ENCODE assay signal across 8 cellular contexts in the genomic region with DNA sequence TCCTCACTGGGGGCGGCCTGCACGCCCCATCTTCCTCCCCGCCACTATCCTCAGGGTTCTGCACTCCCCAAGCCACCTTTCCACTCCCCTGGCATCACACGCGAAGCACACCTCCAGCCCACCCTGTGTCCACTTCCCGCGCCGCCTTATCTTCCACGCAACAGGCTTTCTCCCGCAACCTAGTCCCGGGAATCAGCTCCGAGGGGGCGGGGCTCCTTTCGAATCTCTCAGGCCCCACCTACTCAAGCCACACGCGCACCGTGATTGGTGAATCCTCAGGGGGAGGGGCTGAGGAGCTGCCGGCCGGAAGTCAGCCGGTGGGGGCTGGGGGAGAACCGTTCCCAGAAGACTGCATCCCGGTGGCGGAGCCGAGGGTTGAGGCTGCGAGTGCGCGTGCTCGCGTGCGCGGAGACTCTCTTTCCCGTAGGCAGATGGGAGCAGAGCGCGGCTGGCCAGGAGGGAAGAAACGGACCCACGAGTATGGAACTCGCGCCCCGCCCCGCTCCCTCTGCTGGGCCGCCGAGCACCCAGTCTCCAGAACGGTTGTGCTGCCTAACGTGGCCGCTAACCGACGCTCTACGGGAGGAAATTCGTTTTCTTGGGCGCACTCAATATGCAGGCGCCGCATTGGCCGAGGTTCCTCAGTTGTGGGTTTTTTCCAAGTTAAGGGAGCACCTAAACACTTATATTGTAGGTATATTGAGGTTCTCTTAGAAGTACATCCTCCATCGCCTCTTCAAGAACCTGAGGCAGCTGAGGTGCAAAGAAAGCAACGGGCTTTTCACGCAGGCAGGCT. TPM values are rescaled to one million over a fixed set of nuclear protein-coding genes. Genes with fewer than 3 reads are reported as not detected.
DNase-seq lines count a peak whose midpoint lies in the region; ATAC-seq and TF ChIP-seq lines count a peak whose summit lies in the region.

TSS of gene PSRC1 (minus strand) at position 194 of the 796 bp plus-strand sequence.

- H3K36me3 ChIP-seq in CD4-positive, CD25-positive, alpha-beta regulatory T cell (ENCODE audit: control insufficient read depth, insufficient read depth, low read length), result no peaks in the 10 kb centered on the region
- H3K36me3 ChIP-seq in right lobe of liver, result no peaks in the 10 kb centered on the region

- H3K4me3 Mint-ChIP-seq in CD4-positive, CD25-positive, alpha-beta regulatory T cell, result peak within 1 kb of the TSS; percentile 91 to 98 (median 95)

- peaks cover 6% of the 10 kb centered on the region for H3K27me3 Mint-ChIP-seq in CD4-positive, CD25-positive, alpha-beta regulatory T cell

- no peaks in the 10 kb centered on the region for H3K9me3 ChIP-seq in CD4-positive, CD25-positive, alpha-beta regulatory T cell (ENCODE audit: control insufficient read depth in 2 of 2, low read length in 2 of 2)
- no peaks in the 10 kb centered on the region for H3K9me3 ChIP-seq in right lobe of liver

- H3K27ac ChIP-seq in CD4-positive, CD25-positive, alpha-beta regulatory T cell (ENCODE audit: insufficient read depth, low read length, poor library complexity, severe bottlenecking), result peak within 1 kb of the TSS; percentile 68
- H3K27ac ChIP-seq in dorsolateral prefrontal cortex (peak within 1 kb of the TSS; percentile 46 to 100 (median 96)), right lobe of liver (peak within 1 kb of the TSS; percentile 82 to 89 (median 87))

- DNase-seq in CD4-positive, CD25-positive, alpha-beta regulatory T cell, result peak; percentile 87 to 92 (median 89)
- DNase-seq in NCI-H774 (lab: John Stamatoyannopoulos, UW), result peak; percentile 94
- DNase-seq in activated CD4-positive, alpha-beta T cell treated with anti-CD3 and anti-CD28 coated beads, Interleukin-2, amount 50 U/mL, for 4 hours, result peak; percentile 84
- DNase-seq in dorsolateral prefrontal cortex, result peak; percentile 98 to 99 (median 99)
- peak; percentile 97 to 98 (median 98) for DNase-seq in right lobe of liver
- peak; percentile 83 to 86 for DNase-seq in stimulated activated CD4-positive, alpha-beta T cell treated with anti-CD3 and anti-CD28 coated beads, Interleukin-4, amount 100 ng/mL, for 4 hours

- peak within 1 kb of the TSS; percentile 96 for H3K4me3 ChIP-seq in CD4-positive, CD25-positive, alpha-beta regulatory T cell (ENCODE audit: low read depth, low read length)
- H3K4me3 ChIP-seq in dorsolateral prefrontal cortex, result peak within 1 kb of the TSS; percentile 61 to 99 (median 84)
- peak within 1 kb of the TSS; percentile 63 to 79 (median 68) for H3K4me3 ChIP-seq in right lobe of liver

- peak; percentile 85 for TF ChIP-seq POLR2A in right lobe of liver (IDR thresholded peaks at IDR 0.05)

- no peaks in the 10 kb centered on the region for H3K36me3 Mint-ChIP-seq in CD4-positive, CD25-positive, alpha-beta regulatory T cell

- peak within 1 kb of the TSS; percentile 73 to 92 (median 89) for H3K27ac Mint-ChIP-seq in CD4-positive, CD25-positive, alpha-beta regulatory T cell

- WGBS in right lobe of liver (ENCODE audit: insufficient coverage, low coverage, low lambda C conversion rate, missing lambda C conversion rate), result 1% methylated on average over 17 of the region's 56 CpGs

- peaks cover 16% of the 10 kb centered on the region for H3K4me1 ChIP-seq in CD4-positive, CD25-positive, alpha-beta regulatory T cell (ENCODE audit: control insufficient read depth, insufficient read depth, low read length, poor library complexity, severe bottlenecking)
- H3K4me1 ChIP-seq in right lobe of liver, result peaks cover 0 to 16% (median 4%) of the 10 kb centered on the region in 4 donors

- intact Hi-C loops in dorsolateral prefrontal cortex (cut with DNase I) (loop anchor here (1.0 to 5.0 kb wide), 5 partner anchors 22 to 249 kb away; no protein-coding TSS in a partner anchor), right lobe of liver (cut with DNase I) (no loop called here)

- H3K9me3 Mint-ChIP-seq in CD4-positive, CD25-positive, alpha-beta regulatory T cell, result no peaks in the 10 kb centered on the region

- H3K4me1 Mint-ChIP-seq in CD4-positive, CD25-positive, alpha-beta regulatory T cell, result peaks cover 2 to 33% (median 18%) of the 10 kb centered on the region in 4 donors

- no peaks in the 10 kb centered on the region for H3K27me3 ChIP-seq in CD4-positive, CD25-positive, alpha-beta regulatory T cell (ENCODE audit: control insufficient read depth, insufficient read depth, low read length)
- H3K27me3 ChIP-seq in dorsolateral prefrontal cortex, result no peaks in the 10 kb centered on the region
- no peaks in the 10 kb centered on the region for H3K27me3 ChIP-seq in right lobe of liver

- peak; percentile 95 to 98 for ATAC-seq in CD4-positive, CD25-positive, alpha-beta regulatory T cell (ENCODE audit: low read depth in 2 of 2)
- ATAC-seq in GM19395 (IDR thresholded peaks at IDR 0.05; ENCODE audit: unreplicated experiment) (peak; percentile 95), HG03565 (IDR thresholded peaks at IDR 0.05; ENCODE audit: unreplicated experiment) (peak; percentile 82), right lobe of liver (peak; percentile 99 to 100 (median 99))

- TF ChIP-seq CTCF in dorsolateral prefrontal cortex (IDR thresholded peaks at IDR 0.05 in 54 of 56, conservative IDR thresholded peaks at IDR 0.05 in 2 of 56; ENCODE audit: low read depth in 1 of 56, partially characterized antibody in 56 of 56), result peak in 53 of 56 donors; percentile 22 to 72 (median 54)
- TF ChIP-seq CTCF in right lobe of liver (IDR thresholded peaks at IDR 0.05), result peak; percentile 39 to 48 (median 42)

RNA-seq across cellular contexts. Expression of gene PSRC1, which starts in this region (rescaled TPM):
- total RNA-seq in CD4-positive, CD25-positive, alpha-beta regulatory T cell, result 0.74 TPM
- polyA plus RNA-seq in CD4-positive, CD25-positive, alpha-beta regulatory T cell, result 1 to 10 TPM in 1 of 4 donors, under 1 TPM in 3; 0.14 to 1.0 (median 0.38) TPM
- total RNA-seq in dorsolateral prefrontal cortex (100 to 1,000 TPM in 19 of 120 experiments, 10 to 100 TPM in 101; 52.9 to 176 (median 79.2) TPM), right lobe of liver (1 to 10 TPM in 5 of 6 experiments, under 1 TPM in 1; 0.70 to 3.4 (median 1.5) TPM)

Comparison
In these comparisons a context has a peak if more than half of its experiments do, and no peak if none do; other contexts are left out.
1. Peak in every context shown above with its lines: DNase-seq, ATAC-seq, H3K4me3 ChIP-seq and H3K27ac ChIP-seq.
2. RNA of gene PSRC1 (total RNA-seq): 52.9 to 176 TPM in dorsolateral prefrontal cortex; 0.70 to 3.4 TPM in right lobe of liver and 0.74 TPM in CD4-positive, CD25-positive, alpha-beta regulatory T cell (single experiment); every median in the first group is over 10 times any median in the second.
3. intact Hi-C loops: an anchor here in dorsolateral prefrontal cortex (1.0 to 5.0 kb wide); none called in right lobe of liver.